ENCODE assay signal across 13 cellular contexts in genomic region chr16:82630688-82631087, GRCh38. TPM values are rescaled to one million over a fixed set of nuclear protein-coding genes. Genes with fewer than 3 reads are reported as not detected.
A peak's percentile ranks its signal among the peaks of the same experiment; 100 is the strongest.
DNase-seq lines count a peak whose midpoint lies in the region; ATAC-seq and TF ChIP-seq lines count a peak whose summit lies in the region.
"Had no signal": no experiment of that assay in that cellular context is flagged by ENCODE, and none has a peak within 500 bp of the region (broad histone marks: within the 10 kb centered on the region; RNA-seq: fewer than 3 reads in every experiment).

No MANE protein-coding gene starts in this region.

- H3K4me1 ChIP-seq in cardiac muscle cell (ENCODE audit: low read depth) (peaks cover 10% of the 10 kb centered on the region), SJCRH30 (peaks cover 48% of the 10 kb centered on the region), thoracic aorta (ENCODE audit: control insufficient read depth in 1 of 2, low read depth in 2 of 2) (peaks cover 20 to 82% of the 10 kb centered on the region in 2 donors)
- H3K4me1 ChIP-seq: BLaER1 treated with 17β-estradiol and CSF1 and Interleukin-3, amounts not matched to agents 10 nM and 100 nM had no signal

- H3K9me3 ChIP-seq in cardiac muscle cell (ENCODE audit: low read depth) (no peaks in the 10 kb centered on the region), SJCRH30 (replicated peaks) (no peaks in the 10 kb centered on the region), thoracic aorta (no peaks in the 10 kb centered on the region)

- H3K27ac Mint-ChIP-seq in type B pancreatic cell = no peak overlapping the region
- no peak overlapping the region for H3K27ac Mint-ChIP-seq in T-helper 2 cell treated with Interferon-gamma antibody and Interleukin-4, amounts not matched to agents 5 μg/mL and 100 μg/mL, for 36 hours
- H3K27ac Mint-ChIP-seq: stimulated activated naive B cell treated with anti-CD40 and anti-IgM and Interleukin-4, amounts not matched to agents 10 μg/mL and 1 μg/mL and 100 μg/mL, for 72 hours had no signal

- H3K27ac ChIP-seq in cardiac muscle cell (no peak overlapping the region), SJCRH30 (peak overlapping the region; percentile 99), thoracic aorta (peak overlapping the region; percentile 73 to 91)
- H3K27ac ChIP-seq: BLaER1 treated with 17β-estradiol and CSF1 and Interleukin-3, amounts not matched to agents 10 nM and 100 nM had no signal

- H3K4me3 ChIP-seq in cardiac muscle cell (no peak overlapping the region), SJCRH30 (no peak overlapping the region), fibroblast of pulmonary artery (replicated peaks; ENCODE audit: low read depth, low read length) (no peak overlapping the region), thoracic aorta (no peak overlapping the region)
- H3K4me3 ChIP-seq: BLaER1 treated with 17β-estradiol and CSF1 and Interleukin-3, amounts not matched to agents 10 nM and 100 nM; lung had no signal

- intact Hi-C loops in Right ventricle myocardium inferior (cut with DNase I) = loop anchor here (2.0 to 5.0 kb wide), 2 partner anchors 70 to 87 kb away; no protein-coding TSS in a partner anchor

- H3K9me3 Mint-ChIP-seq in type B pancreatic cell = no peaks in the 10 kb centered on the region
- H3K9me3 Mint-ChIP-seq in T-helper 2 cell treated with Interferon-gamma antibody and Interleukin-4, amounts not matched to agents 5 μg/mL and 100 μg/mL, for 36 hours = no peaks in the 10 kb centered on the region
- H3K9me3 Mint-ChIP-seq: stimulated activated naive B cell treated with anti-CD40 and anti-IgM and Interleukin-4, amounts not matched to agents 10 μg/mL and 1 μg/mL and 100 μg/mL, for 72 hours had no signal

- TF ChIP-seq CTCF in cardiac muscle cell (IDR thresholded peaks at IDR 0.05; ENCODE audit: low read depth, low read length) (peak; percentile 36), fibroblast of pulmonary artery (IDR thresholded peaks at IDR 0.05; ENCODE audit: low read length, missing control alignments) (peak; percentile 48), thoracic aorta (IDR thresholded peaks at IDR 0.05) (no peak), type B pancreatic cell (conservative IDR thresholded peaks at IDR 0.05) (no peak)

- no peak for ATAC-seq in Right ventricle myocardium inferior
- no peak for ATAC-seq in thoracic aorta (ENCODE audit: insufficient number of reproducible peaks, low FRiP score, low read depth)
- ATAC-seq: stimulated activated naive B cell treated with anti-CD40 and anti-IgM and Interleukin-4, amounts not matched to agents 10 μg/mL and 1 μg/mL and 100 μg/mL, for 72 hours had no signal

- peaks cover 5% of the 10 kb centered on the region for H3K36me3 Mint-ChIP-seq in type B pancreatic cell
- H3K36me3 Mint-ChIP-seq in T-helper 2 cell treated with Interferon-gamma antibody and Interleukin-4, amounts not matched to agents 5 μg/mL and 100 μg/mL, for 36 hours (ENCODE audit: low read depth) = no peaks in the 10 kb centered on the region
- H3K36me3 Mint-ChIP-seq: stimulated activated naive B cell treated with anti-CD40 and anti-IgM and Interleukin-4, amounts not matched to agents 10 μg/mL and 1 μg/mL and 100 μg/mL, for 72 hours had no signal

- DNase-seq in cardiac muscle cell (ENCODE audit: low read depth in 1 of 2, low spot score in 1 of 2) (peak in 1 of 2 donors; percentile 51), Right ventricle myocardium inferior (ENCODE audit: missing footprints) (no peak), SJCRH30 (no peak), fibroblast of pulmonary artery (ENCODE audit: low read depth) (peak; percentile 62), thoracic aorta (ENCODE audit: low spot score) (no peak), type B pancreatic cell (ENCODE audit: extremely low spot score, unreplicated experiment) (no peak)
- DNase-seq in activated T-cell treated with anti-CD3 and anti-CD28 coated beads, Interleukin-2, amount 50 U/mL, for 1 hour = no peak
- no peak for DNase-seq in T-helper 2 cell treated with Interferon-gamma antibody and Interleukin-4, amounts not matched to agents 5 μg/mL and 100 μg/mL, for 36 hours (ENCODE audit: low spot score)
- DNase-seq: NCI-H187 treated with DMSO at 0.1 percent for 48 hours; small intestine; stimulated activated naive B cell treated with anti-CD40 and anti-IgM and Interleukin-4, amounts not matched to agents 10 μg/mL and 1 μg/mL and 100 μg/mL, for 72 hours had no signal

- peaks cover 23% of the 10 kb centered on the region for H3K4me1 Mint-ChIP-seq in type B pancreatic cell (ENCODE audit: unreplicated experiment)
- peaks cover 5% of the 10 kb centered on the region for H3K4me1 Mint-ChIP-seq in T-helper 2 cell treated with Interferon-gamma antibody and Interleukin-4, amounts not matched to agents 5 μg/mL and 100 μg/mL, for 36 hours (ENCODE audit: low read depth)

- H3K27me3 Mint-ChIP-seq in type B pancreatic cell = peaks cover 60% of the 10 kb centered on the region
- peaks cover 60% of the 10 kb centered on the region for H3K27me3 Mint-ChIP-seq in T-helper 2 cell treated with Interferon-gamma antibody and Interleukin-4, amounts not matched to agents 5 μg/mL and 100 μg/mL, for 36 hours (ENCODE audit: low read depth)

- no peak overlapping the region for H3K4me3 Mint-ChIP-seq in type B pancreatic cell
- H3K4me3 Mint-ChIP-seq in T-helper 2 cell treated with Interferon-gamma antibody and Interleukin-4, amounts not matched to agents 5 μg/mL and 100 μg/mL, for 36 hours = no peak overlapping the region
- H3K4me3 Mint-ChIP-seq: stimulated activated naive B cell treated with anti-CD40 and anti-IgM and Interleukin-4, amounts not matched to agents 10 μg/mL and 1 μg/mL and 100 μg/mL, for 72 hours had no signal

- H3K36me3 ChIP-seq in cardiac muscle cell (no peaks in the 10 kb centered on the region), SJCRH30 (no peaks in the 10 kb centered on the region), thoracic aorta (no peaks in the 10 kb centered on the region)
- H3K36me3 ChIP-seq: BLaER1 treated with 17β-estradiol and CSF1 and Interleukin-3, amounts not matched to agents 10 nM and 100 nM had no signal

- H3K27me3 ChIP-seq in cardiac muscle cell (peaks cover 34% of the 10 kb centered on the region), SJCRH30 (no peaks in the 10 kb centered on the region), thoracic aorta (replicated peaks; ENCODE audit: insufficient read depth) (no peaks in the 10 kb centered on the region)
- H3K27me3 ChIP-seq: BLaER1 treated with 17β-estradiol and CSF1 and Interleukin-3, amounts not matched to agents 10 nM and 100 nM had no signal

RNA-seq across cellular contexts. Expression of gene CDH13, which starts 3.9 kb away (rescaled TPM):
- total RNA-seq in cardiac muscle cell = 4.8 and 6.3 TPM in 2 replicates
- polyA plus RNA-seq in cardiac muscle cell = 2.9 and 6.1 TPM in 2 replicates
- total RNA-seq in Right ventricle myocardium inferior = 173 TPM
- 30.8 and 34.5 TPM in 2 replicates for total RNA-seq in SJCRH30 (2014; rRNA removed; shearing (Covaris generic))
- total RNA-seq in thoracic aorta = 100 to 1,000 TPM; 228 to 280 TPM
- 3.1 and 46.4 TPM in 2 replicates for total RNA-seq in type B pancreatic cell (ENCODE audit: low replicate concordance)

Comparison
In these comparisons a context has a peak if more than half of its experiments do, and no peak if none do; other contexts are left out.
1. CTCF ChIP-seq: peak in cardiac muscle cell (single experiment) and fibroblast of pulmonary artery (single experiment); none in thoracic aorta (single experiment) and type B pancreatic cell (single experiment).